32 cellular contexts compared by ENCODE assay signal in genomic region chr1:74457269-74457668, GRCh38. TPM values are rescaled to one million over a fixed set of nuclear protein-coding genes. Genes with fewer than 3 reads are reported as not detected.
"Had no signal": no experiment of that assay in that cellular context is flagged by ENCODE, and none has a peak within 500 bp of the region (broad histone marks: within the 10 kb centered on the region; RNA-seq: fewer than 3 reads in every experiment).

No MANE protein-coding gene starts in this region.

- H3K36me3 ChIP-seq: adrenal gland, ascending aorta, brain microvascular endothelial cell, breast epithelium, cardiac muscle cell had no signal

- H3K9me3 ChIP-seq: adrenal gland, ascending aorta, body of pancreas, breast epithelium had no signal

- H3K4me1 ChIP-seq: adrenal gland, ascending aorta, body of pancreas, breast epithelium had no signal

- H3K4me3 ChIP-seq: adrenal gland, ascending aorta, body of pancreas, breast epithelium, cardiac muscle cell had no signal

- H3K27ac ChIP-seq: adrenal gland, ascending aorta, body of pancreas, brain microvascular endothelial cell, breast epithelium, cardiac muscle cell had no signal

- DNase-seq: activated effector memory CD4-positive, alpha-beta T cell treated with anti-CD3 and anti-CD28 coated beads, Interleukin-2, amount 50 U/mL, for 16 hours; activated effector memory CD4-positive, alpha-beta T cell treated with Interleukin-2 at 50 U/mL for 16 hours; activated gamma-delta T cell; activated gamma-delta T cell treated with Interleukin-2 at 50 U/mL for 16 hours; activated naive CD4-positive, alpha-beta T cell; activated naive CD4-positive, alpha-beta T cell treated with anti-CD3 and anti-CD28 coated beads for 36 hours; activated naive CD4-positive, alpha-beta T cell treated with anti-CD3 and anti-CD28 coated beads, Interleukin-2, amount 10 ng/mL, durations not matched to agents 7 days and 5 days; activated naive CD4-positive, alpha-beta T cell treated with anti-CD3 and anti-CD28 coated beads, Interleukin-2, amount 50 U/mL, for 16 hours; activated naive CD4-positive, alpha-beta T cell treated with Interleukin-2 at 50 U/mL for 16 hours; activated naive CD8-positive, alpha-beta T cell treated with anti-CD3 and anti-CD28 coated beads for 36 hours; activated naive CD8-positive, alpha-beta T cell treated with anti-CD3 and anti-CD28 coated beads, Interleukin-2, amount 10 ng/mL, durations not matched to agents 7 days and 5 days; activated naive CD8-positive, alpha-beta T cell treated with anti-CD3 and anti-CD28 coated beads, Interleukin-2, amount 50 U/mL, for 24 hours; activated T-cell treated with anti-CD3 and anti-CD28 coated beads, Interleukin-2, amount 50 U/mL, for 24 hours; activated T-cell treated with anti-CD3 and anti-CD28 coated beads, Interleukin-2, amount 50 U/mL, for 4 hours; activated T-cell treated with anti-CD3 and anti-CD28 coated beads, Interleukin-2, amount 50 U/mL, for 48 hours; activated T-cell treated with anti-CD3 and anti-CD28 coated beads, Interleukin-2, amount 50 U/mL, for 72 hours; adrenal gland; amniotic stem cell; amygdala; anterior cingulate cortex; aorta; body of pancreas; brain microvascular endothelial cell; caudate nucleus; central memory CD4-positive, alpha-beta T cell; cerebellar nuclear complex had no signal

- ATAC-seq: activated naive CD4-positive, alpha-beta T cell treated with anti-CD3 and anti-CD28 coated beads, Interleukin-2, amount 50 U/mL, for 72 hours; activated naive CD8-positive, alpha-beta T cell treated with anti-CD3 and anti-CD28 coated beads, Interleukin-2, amount 50 U/mL, for 24 hours; activated T-cell treated with anti-CD3 and anti-CD28 coated beads, Interleukin-2, amount 50 U/mL, for 4 hours; activated T-cell treated with anti-CD3 and anti-CD28 coated beads, Interleukin-2, amount 50 U/mL, for 72 hours; activated T-helper 17 cell treated with anti-CD3 and anti-CD28 coated beads, Interleukin-2, amount 50 U/mL, for 72 hours; body of pancreas had no signal

- H3K27me3 ChIP-seq: adrenal gland, ascending aorta, body of pancreas, brain microvascular endothelial cell, breast epithelium, cardiac muscle cell had no signal

RNA-seq across cellular contexts. Expression of gene LRRC53, which starts 55.1 kb away (rescaled TPM):
- polyA plus RNA-seq: adipose tissue, adrenal gland, aorta had no signal
